11 cellular contexts compared by ENCODE assay signal in genomic region chr10:119509909-119510451, GRCh38. TPM values are rescaled to one million over a fixed set of nuclear protein-coding genes. Genes with fewer than 3 reads are reported as not detected.
DNase-seq lines count a peak whose midpoint lies in the region; ATAC-seq and TF ChIP-seq lines count a peak whose summit lies in the region.
"Had no signal": no experiment of that assay in that cellular context is flagged by ENCODE, and none has a peak within 500 bp of the region (broad histone marks: within the 10 kb centered on the region; RNA-seq: fewer than 3 reads in every experiment).

No MANE protein-coding gene starts in this region.

- POLR2A ChIA-PET in activated CD4-positive, alpha-beta T cell treated with anti-CD3 and anti-CD28 coated beads, Interleukin-2, amount 10 ng/mL, durations not matched to agents 7 days and 5 days (lab: Charles Lee), result interaction anchor here (0.6 kb wide), 1 partner anchor 23 kb away, joined by 4 read pairs; no protein-coding TSS in a partner anchor
- POLR2A ChIA-PET in OCI-LY7 (lab: Charles Lee), result interaction anchor here (0.6 kb wide), 1 partner anchor 320 kb away, joined by 3 read pairs; no protein-coding TSS in a partner anchor

- intact Hi-C loops in OCI-LY7 (cut with micrococcal nuclease; ENCODE audit: unreplicated experiment), result no loop called here

- H3K4me3 Mint-ChIP-seq in activated CD4-positive, alpha-beta T cell treated with anti-CD3 and anti-CD28 coated beads, Interleukin-2, amount 10 ng/mL, durations not matched to agents 7 days and 5 days, result no peak overlapping the region
- H3K4me3 Mint-ChIP-seq in activated T-helper 17 cell treated with anti-CD3 and anti-CD28 coated beads, Interleukin-2, amount 50 U/mL, for 72 hours, result no peak overlapping the region
- no peak overlapping the region for H3K4me3 Mint-ChIP-seq in stimulated activated memory B cell treated with anti-CD40 and anti-IgM and Interleukin-4, amounts not matched to agents 10 μg/mL and 1 μg/mL and 100 μg/mL, for 72 hours
- H3K4me3 Mint-ChIP-seq in glutamatergic neuron (ENCODE audit: unreplicated experiment), result no peak overlapping the region

- no peak overlapping the region for H3K4me2 ChIP-seq in OCI-LY7 (ENCODE audit: low read length)

- DNase-seq in activated CD4-positive, alpha-beta T cell treated with anti-CD3 and anti-CD28 coated beads, Interleukin-2, amount 10 ng/mL, durations not matched to agents 7 days and 5 days, result no peak
- DNase-seq in activated CD4-positive, alpha-beta T cell treated with anti-CD3 and anti-CD28 coated beads, Interleukin-2, amount 50 U/mL, for 1 hour, result no peak
- DNase-seq in right atrium auricular region (ENCODE audit: low spot score) (no peak), SW 1271 (lab: John Stamatoyannopoulos, UW) (no peak), OCI-LY7 (ENCODE audit: low spot score) (no peak), glutamatergic neuron (no peak)
- DNase-seq: activated T-cell treated with anti-CD3 and anti-CD28 coated beads, Interleukin-2, amount 50 U/mL, for 1 hour; colonic mucosa; DMS79 treated with DMSO at 0.1 percent for 48 hours had no signal

- H3K9me2 ChIP-seq in OCI-LY7 (ENCODE audit: insufficient read depth, low read length), result no peaks in the 10 kb centered on the region

- peaks cover 57% of the 10 kb centered on the region for H3K4me1 Mint-ChIP-seq in activated CD4-positive, alpha-beta T cell treated with anti-CD3 and anti-CD28 coated beads, Interleukin-2, amount 10 ng/mL, durations not matched to agents 7 days and 5 days
- H3K4me1 Mint-ChIP-seq in activated T-helper 17 cell treated with anti-CD3 and anti-CD28 coated beads, Interleukin-2, amount 50 U/mL, for 72 hours, result peaks cover 14% of the 10 kb centered on the region
- no peaks in the 10 kb centered on the region for H3K4me1 Mint-ChIP-seq in stimulated activated memory B cell treated with anti-CD40 and anti-IgM and Interleukin-4, amounts not matched to agents 10 μg/mL and 1 μg/mL and 100 μg/mL, for 72 hours
- H3K4me1 Mint-ChIP-seq in glutamatergic neuron (ENCODE audit: low read depth, unreplicated experiment), result peaks cover 23% of the 10 kb centered on the region

- H3K27ac ChIP-seq in right atrium auricular region, result peak overlapping the region; percentile 5 to 66
- H3K27ac ChIP-seq in OCI-LY7 (ENCODE audit: low read depth, low read length, poor library complexity, severe bottlenecking), result no peak overlapping the region
- H3K27ac ChIP-seq: colonic mucosa had no signal

- H3K27me3 Mint-ChIP-seq in activated CD4-positive, alpha-beta T cell treated with anti-CD3 and anti-CD28 coated beads, Interleukin-2, amount 10 ng/mL, durations not matched to agents 7 days and 5 days, result no peaks in the 10 kb centered on the region
- H3K27me3 Mint-ChIP-seq in activated T-helper 17 cell treated with anti-CD3 and anti-CD28 coated beads, Interleukin-2, amount 50 U/mL, for 72 hours, result no peaks in the 10 kb centered on the region
- H3K27me3 Mint-ChIP-seq in stimulated activated memory B cell treated with anti-CD40 and anti-IgM and Interleukin-4, amounts not matched to agents 10 μg/mL and 1 μg/mL and 100 μg/mL, for 72 hours, result no peaks in the 10 kb centered on the region
- H3K27me3 Mint-ChIP-seq in glutamatergic neuron (ENCODE audit: unreplicated experiment), result peaks cover 18% of the 10 kb centered on the region

- no peak overlapping the region for H2AFZ ChIP-seq in OCI-LY7 (ENCODE audit: low read length)

- H3K27ac Mint-ChIP-seq in activated CD4-positive, alpha-beta T cell treated with anti-CD3 and anti-CD28 coated beads, Interleukin-2, amount 10 ng/mL, durations not matched to agents 7 days and 5 days, result peak overlapping the region; percentile 4
- H3K27ac Mint-ChIP-seq in activated T-helper 17 cell treated with anti-CD3 and anti-CD28 coated beads, Interleukin-2, amount 50 U/mL, for 72 hours, result peak overlapping the region; percentile 76
- H3K27ac Mint-ChIP-seq in stimulated activated memory B cell treated with anti-CD40 and anti-IgM and Interleukin-4, amounts not matched to agents 10 μg/mL and 1 μg/mL and 100 μg/mL, for 72 hours, result peak overlapping the region; percentile 3
- no peak overlapping the region for H3K27ac Mint-ChIP-seq in glutamatergic neuron (ENCODE audit: unreplicated experiment)

- H3K27me3 ChIP-seq in right atrium auricular region, result no peaks in the 10 kb centered on the region
- H3K27me3 ChIP-seq: colonic mucosa had no signal

- no TSS peak for BruUV-seq in OCI-LY7 (replicated peaks; lab: Mats Ljungman, UMichigan)

- H3K36me3 ChIP-seq in right atrium auricular region (no peaks in the 10 kb centered on the region), OCI-LY7 (ENCODE audit: insufficient read depth, low read length) (peaks cover 17% of the 10 kb centered on the region)
- H3K36me3 ChIP-seq: colonic mucosa had no signal

- H3K4me3 ChIP-seq in right atrium auricular region (no peak overlapping the region), OCI-LY7 (ENCODE audit: low read depth, low read length, poor library complexity, severe bottlenecking) (no peak overlapping the region)
- H3K4me3 ChIP-seq: colonic mucosa had no signal

- CTCF ChIA-PET in activated CD4-positive, alpha-beta T cell treated with anti-CD3 and anti-CD28 coated beads, Interleukin-2, amount 10 ng/mL, durations not matched to agents 7 days and 5 days (lab: Charles Lee), result interaction anchor here (0.6 kb wide), 2 partner anchors 208 to 308 kb away, joined by 3 read pairs; no protein-coding TSS in a partner anchor
- CTCF ChIA-PET in OCI-LY7 (lab: Charles Lee; ENCODE audit: unreplicated experiment), result no interaction called here

- H3K36me3 Mint-ChIP-seq in activated CD4-positive, alpha-beta T cell treated with anti-CD3 and anti-CD28 coated beads, Interleukin-2, amount 10 ng/mL, durations not matched to agents 7 days and 5 days (ENCODE audit: low read depth), result peaks cover 69% of the 10 kb centered on the region
- peaks cover 99% of the 10 kb centered on the region for H3K36me3 Mint-ChIP-seq in activated T-helper 17 cell treated with anti-CD3 and anti-CD28 coated beads, Interleukin-2, amount 50 U/mL, for 72 hours (ENCODE audit: low read depth)
- H3K36me3 Mint-ChIP-seq in stimulated activated memory B cell treated with anti-CD40 and anti-IgM and Interleukin-4, amounts not matched to agents 10 μg/mL and 1 μg/mL and 100 μg/mL, for 72 hours, result peaks cover 54% of the 10 kb centered on the region
- H3K36me3 Mint-ChIP-seq in glutamatergic neuron (ENCODE audit: unreplicated experiment), result peaks cover 16% of the 10 kb centered on the region

- H3K9me3 Mint-ChIP-seq in activated CD4-positive, alpha-beta T cell treated with anti-CD3 and anti-CD28 coated beads, Interleukin-2, amount 10 ng/mL, durations not matched to agents 7 days and 5 days, result no peaks in the 10 kb centered on the region
- no peaks in the 10 kb centered on the region for H3K9me3 Mint-ChIP-seq in activated T-helper 17 cell treated with anti-CD3 and anti-CD28 coated beads, Interleukin-2, amount 50 U/mL, for 72 hours
- H3K9me3 Mint-ChIP-seq in stimulated activated memory B cell treated with anti-CD40 and anti-IgM and Interleukin-4, amounts not matched to agents 10 μg/mL and 1 μg/mL and 100 μg/mL, for 72 hours, result no peaks in the 10 kb centered on the region
- peaks cover 20% of the 10 kb centered on the region for H3K9me3 Mint-ChIP-seq in glutamatergic neuron (ENCODE audit: unreplicated experiment)

- TF ChIP-seq CTCF in right atrium auricular region (IDR thresholded peaks at IDR 0.05) (no peak), OCI-LY7 (conservative IDR thresholded peaks at IDR 0.05; ENCODE audit: low read length) (no peak), glutamatergic neuron (IDR thresholded peaks at IDR 0.05; ENCODE audit: partially characterized antibody, unreplicated experiment) (no peak)

- no peaks in the 10 kb centered on the region for H4K20me1 ChIP-seq in OCI-LY7 (ENCODE audit: insufficient read depth, low read length)

- H3K79me2 ChIP-seq in OCI-LY7 (ENCODE audit: insufficient read depth, low read depth, low read length), result no peaks in the 10 kb centered on the region

- no peak for ATAC-seq in activated T-helper 17 cell treated with anti-CD3 and anti-CD28 coated beads, Interleukin-2, amount 50 U/mL, for 72 hours (replicated peaks)
- ATAC-seq in stimulated activated memory B cell treated with anti-CD40 and anti-IgM and Interleukin-4, amounts not matched to agents 10 μg/mL and 1 μg/mL and 100 μg/mL, for 72 hours, result no peak

- no peaks in the 10 kb centered on the region for H3K9me3 ChIP-seq in right atrium auricular region
- H3K9me3 ChIP-seq in OCI-LY7 (ENCODE audit: low read length), result no peaks in the 10 kb centered on the region
- H3K9me3 ChIP-seq: colonic mucosa had no signal

- peaks cover 0 to 5% of the 10 kb centered on the region in 2 donors for H3K4me1 ChIP-seq in right atrium auricular region
- H3K4me1 ChIP-seq in OCI-LY7 (ENCODE audit: insufficient read depth, low read length, poor library complexity, severe bottlenecking), result no peaks in the 10 kb centered on the region
- H3K4me1 ChIP-seq: colonic mucosa had no signal

RNA-seq across cellular contexts. Expression of gene RGS10, which starts 32.5 kb away (rescaled TPM):
- total RNA-seq in activated CD4-positive, alpha-beta T cell treated with anti-CD3 and anti-CD28 coated beads, Interleukin-2, amount 10 ng/mL, durations not matched to agents 7 days and 5 days, result 100 to 1,000 TPM; 151 to 172 TPM
- 10 to 100 TPM; 85.2 to 87.7 TPM for total RNA-seq in activated T-helper 17 cell treated with anti-CD3 and anti-CD28 coated beads, Interleukin-2, amount 50 U/mL, for 72 hours
- total RNA-seq in right atrium auricular region, result 10 to 100 TPM in 1 of 2 donors, 1 to 10 TPM in 1; 7.8 to 10.8 TPM
- total RNA-seq in OCI-LY7 (2014; rRNA removed; shearing (Covaris generic)), result 16.9 and 22.5 TPM in 2 replicates
- 45.2 and 48.8 TPM in 2 replicates for total RNA-seq in OCI-LY7 (2022)
- 311 TPM for total RNA-seq in glutamatergic neuron (ENCODE audit: unreplicated experiment)
